ENCODE assay signal across 1 cellular context in the genomic region with DNA sequence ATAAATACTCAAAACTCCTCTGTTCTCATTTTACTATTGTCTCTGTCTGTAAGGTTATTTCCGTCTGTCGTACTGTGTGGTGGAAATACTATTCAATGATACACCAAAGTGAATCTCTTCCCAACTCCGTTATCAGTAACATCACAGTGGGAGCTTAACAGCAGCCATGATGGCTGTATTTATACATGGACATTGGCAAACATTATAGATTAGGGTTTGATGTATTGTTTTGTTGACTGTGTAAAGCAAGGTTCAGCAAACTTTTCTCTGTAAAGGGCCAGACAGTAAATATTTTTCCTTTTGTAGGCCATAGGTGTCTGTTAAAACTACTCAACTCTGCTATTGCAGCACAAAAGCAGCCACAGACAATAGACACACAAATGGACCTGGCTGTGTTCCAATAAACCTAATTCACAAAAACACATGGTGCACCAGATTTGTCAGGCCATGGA.
TF ChIP-seq lines count a peak whose summit lies in the region.

No MANE protein-coding gene starts in this region.

TF ChIP-seq in K562, 482 proteins besides CTCF, POLR2A, EP300 and RAD21 (continued from another document):
- TF ChIP-seq ZNF79 (CRISPR knock-in tag; IDR thresholded peaks at IDR 0.05; ENCODE audit: low read depth): 0 out of 2 replicates have a peak, but pooled peaks have one; percentile 20
- TF ChIP-seq, protein P1, sequence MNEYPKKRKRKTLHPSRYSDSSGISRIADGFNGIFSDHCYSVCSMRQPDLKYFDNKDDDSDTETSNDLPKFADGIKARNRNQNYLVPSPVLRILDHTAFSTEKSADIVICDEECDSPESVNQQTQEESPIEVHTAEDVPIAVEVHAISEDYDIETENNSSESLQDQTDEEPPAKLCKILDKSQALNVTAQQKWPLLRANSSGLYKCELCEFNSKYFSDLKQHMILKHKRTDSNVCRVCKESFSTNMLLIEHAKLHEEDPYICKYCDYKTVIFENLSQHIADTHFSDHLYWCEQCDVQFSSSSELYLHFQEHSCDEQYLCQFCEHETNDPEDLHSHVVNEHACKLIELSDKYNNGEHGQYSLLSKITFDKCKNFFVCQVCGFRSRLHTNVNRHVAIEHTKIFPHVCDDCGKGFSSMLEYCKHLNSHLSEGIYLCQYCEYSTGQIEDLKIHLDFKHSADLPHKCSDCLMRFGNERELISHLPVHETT (CRISPR knock-in tag; conservative IDR thresholded peaks at IDR 0.05 in 1 of 2, IDR thresholded peaks at IDR 0.05 in 1 of 2): 0 out of 4 replicates have a peak, but pooled peaks of 1 of the 2 experiments have one; percentile 10
- TF ChIP-seq, protein P2, sequence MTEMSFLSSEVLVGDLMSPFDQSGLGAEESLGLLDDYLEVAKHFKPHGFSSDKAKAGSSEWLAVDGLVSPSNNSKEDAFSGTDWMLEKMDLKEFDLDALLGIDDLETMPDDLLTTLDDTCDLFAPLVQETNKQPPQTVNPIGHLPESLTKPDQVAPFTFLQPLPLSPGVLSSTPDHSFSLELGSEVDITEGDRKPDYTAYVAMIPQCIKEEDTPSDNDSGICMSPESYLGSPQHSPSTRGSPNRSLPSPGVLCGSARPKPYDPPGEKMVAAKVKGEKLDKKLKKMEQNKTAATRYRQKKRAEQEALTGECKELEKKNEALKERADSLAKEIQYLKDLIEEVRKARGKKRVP (CRISPR knock-in tag; IDR thresholded peaks at IDR 0.05): 0 out of 2 replicates have a peak, but pooled peaks have one; percentile 13
- peak; percentile 59; the same call in 1 of the 2 replicates for TF ChIP-seq BACH1 (tag; IDR thresholded peaks at IDR 0.05)
- TF ChIP-seq ZNF239 (CRISPR knock-in tag; IDR thresholded peaks at IDR 0.05): peak; percentile 34; the same call in 1 of the 2 replicates
- no peak for TF ChIP-seq NR4A1 (CRISPR knock-in tag; IDR thresholded peaks at IDR 0.05)
- TF ChIP-seq NR4A1 (tag; IDR thresholded peaks at IDR 0.05): peak; percentile 74
- TF ChIP-seq, protein P3, sequence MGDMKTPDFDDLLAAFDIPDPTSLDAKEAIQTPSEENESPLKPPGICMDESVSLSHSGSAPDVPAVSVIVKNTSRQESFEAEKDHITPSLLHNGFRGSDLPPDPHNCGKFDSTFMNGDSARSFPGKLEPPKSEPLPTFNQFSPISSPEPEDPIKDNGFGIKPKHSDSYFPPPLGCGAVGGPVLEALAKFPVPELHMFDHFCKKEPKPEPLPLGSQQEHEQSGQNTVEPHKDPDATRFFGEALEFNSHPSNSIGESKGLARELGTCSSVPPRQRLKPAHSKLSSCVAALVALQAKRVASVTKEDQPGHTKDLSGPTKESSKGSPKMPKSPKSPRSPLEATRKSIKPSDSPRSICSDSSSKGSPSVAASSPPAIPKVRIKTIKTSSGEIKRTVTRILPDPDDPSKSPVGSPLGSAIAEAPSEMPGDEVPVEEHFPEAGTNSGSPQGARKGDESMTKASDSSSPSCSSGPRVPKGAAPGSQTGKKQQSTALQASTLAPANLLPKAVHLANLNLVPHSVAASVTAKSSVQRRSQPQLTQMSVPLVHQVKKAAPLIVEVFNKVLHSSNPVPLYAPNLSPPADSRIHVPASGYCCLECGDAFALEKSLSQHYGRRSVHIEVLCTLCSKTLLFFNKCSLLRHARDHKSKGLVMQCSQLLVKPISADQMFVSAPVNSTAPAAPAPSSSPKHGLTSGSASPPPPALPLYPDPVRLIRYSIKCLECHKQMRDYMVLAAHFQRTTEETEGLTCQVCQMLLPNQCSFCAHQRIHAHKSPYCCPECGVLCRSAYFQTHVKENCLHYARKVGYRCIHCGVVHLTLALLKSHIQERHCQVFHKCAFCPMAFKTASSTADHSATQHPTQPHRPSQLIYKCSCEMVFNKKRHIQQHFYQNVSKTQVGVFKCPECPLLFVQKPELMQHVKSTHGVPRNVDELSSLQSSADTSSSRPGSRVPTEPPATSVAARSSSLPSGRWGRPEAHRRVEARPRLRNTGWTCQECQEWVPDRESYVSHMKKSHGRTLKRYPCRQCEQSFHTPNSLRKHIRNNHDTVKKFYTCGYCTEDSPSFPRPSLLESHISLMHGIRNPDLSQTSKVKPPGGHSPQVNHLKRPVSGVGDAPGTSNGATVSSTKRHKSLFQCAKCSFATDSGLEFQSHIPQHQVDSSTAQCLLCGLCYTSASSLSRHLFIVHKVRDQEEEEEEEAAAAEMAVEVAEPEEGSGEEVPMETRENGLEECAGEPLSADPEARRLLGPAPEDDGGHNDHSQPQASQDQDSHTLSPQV (IDR thresholded peaks at IDR 0.05): peak; percentile 36; the same call in 1 of the 2 replicates
- TF ChIP-seq, protein P4, sequence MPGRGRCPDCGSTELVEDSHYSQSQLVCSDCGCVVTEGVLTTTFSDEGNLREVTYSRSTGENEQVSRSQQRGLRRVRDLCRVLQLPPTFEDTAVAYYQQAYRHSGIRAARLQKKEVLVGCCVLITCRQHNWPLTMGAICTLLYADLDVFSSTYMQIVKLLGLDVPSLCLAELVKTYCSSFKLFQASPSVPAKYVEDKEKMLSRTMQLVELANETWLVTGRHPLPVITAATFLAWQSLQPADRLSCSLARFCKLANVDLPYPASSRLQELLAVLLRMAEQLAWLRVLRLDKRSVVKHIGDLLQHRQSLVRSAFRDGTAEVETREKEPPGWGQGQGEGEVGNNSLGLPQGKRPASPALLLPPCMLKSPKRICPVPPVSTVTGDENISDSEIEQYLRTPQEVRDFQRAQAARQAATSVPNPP (IDR thresholded peaks at IDR 0.05; ENCODE audit: borderline replicate concordance, insufficient read depth, insufficient read length): no peak
- TF ChIP-seq, protein P5, sequence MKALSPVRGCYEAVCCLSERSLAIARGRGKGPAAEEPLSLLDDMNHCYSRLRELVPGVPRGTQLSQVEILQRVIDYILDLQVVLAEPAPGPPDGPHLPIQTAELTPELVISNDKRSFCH (CRISPR knock-in tag; IDR thresholded peaks at IDR 0.05): no peak
- TF ChIP-seq, protein P5 (tag; IDR thresholded peaks at IDR 0.05): peak; percentile 73; the same call in 1 of the 2 replicates
- 0 out of 2 replicates have a peak, but pooled peaks have one; percentile 34 for TF ChIP-seq MEF2D (tag; conservative IDR thresholded peaks at IDR 0.05; ENCODE audit: low read depth)
TF ChIP-seq in K562: peak in this region for 15.
